1 cellular context compared by ENCODE assay signal in the genomic region with DNA sequence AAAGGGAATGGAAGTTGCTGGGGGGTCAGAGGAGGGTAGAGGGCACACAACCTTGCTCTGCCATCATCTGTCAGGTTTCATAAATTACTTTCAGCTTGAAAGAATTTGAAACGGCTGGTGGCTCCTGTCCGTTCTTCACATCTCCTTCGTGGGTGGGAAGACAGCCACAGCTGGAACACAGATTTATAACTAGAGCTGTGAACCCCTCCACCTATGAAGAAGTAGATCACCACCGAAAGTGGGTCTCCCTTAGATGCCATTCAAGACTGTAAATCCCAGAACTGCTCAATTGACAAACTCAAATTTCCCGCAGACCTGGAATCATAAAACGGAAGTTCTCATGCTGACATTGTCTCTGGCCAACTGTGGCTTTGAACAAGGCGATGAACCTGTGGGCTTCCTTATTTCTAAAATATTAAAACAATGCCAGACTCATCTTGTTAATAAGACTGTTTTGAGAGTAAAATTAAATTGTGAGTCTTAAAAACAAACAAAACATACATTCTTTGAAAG.
TF ChIP-seq lines count a peak whose summit lies in the region.

No MANE protein-coding gene starts in this region.

TF ChIP-seq in HepG2, 621 proteins besides CTCF, POLR2A, EP300 and RAD21 (continued from another document):
- no peak for TF ChIP-seq NFAT5 (CRISPR knock-in tag; IDR thresholded peaks at IDR 0.05)
- TF ChIP-seq HMG20A (CRISPR knock-in tag; IDR thresholded peaks at IDR 0.05; ENCODE audit: borderline replicate concordance) = no peak
- TF ChIP-seq ZKSCAN1 (IDR thresholded peaks at IDR 0.05; ENCODE audit: low read length) = no peak
- TF ChIP-seq ZBTB38 (CRISPR knock-in tag; IDR thresholded peaks at IDR 0.05) = no peak
- no peak for TF ChIP-seq ZNF543 (CRISPR knock-in tag; IDR thresholded peaks at IDR 0.05)
- TF ChIP-seq NR2F6 (IDR thresholded peaks at IDR 0.05) = 0 out of 2 replicates have a peak, but pooled peaks have one; percentile 9
- TF ChIP-seq NR2F6 (CRISPR knock-in tag; IDR thresholded peaks at IDR 0.05) = no peak
- TF ChIP-seq HNF1B (CRISPR knock-in tag; IDR thresholded peaks at IDR 0.05) = 0 out of 2 replicates have a peak, but pooled peaks have one; percentile 4
- no peak for TF ChIP-seq ZBTB25 (CRISPR knock-in tag; IDR thresholded peaks at IDR 0.05)
- TF ChIP-seq, protein P1, sequence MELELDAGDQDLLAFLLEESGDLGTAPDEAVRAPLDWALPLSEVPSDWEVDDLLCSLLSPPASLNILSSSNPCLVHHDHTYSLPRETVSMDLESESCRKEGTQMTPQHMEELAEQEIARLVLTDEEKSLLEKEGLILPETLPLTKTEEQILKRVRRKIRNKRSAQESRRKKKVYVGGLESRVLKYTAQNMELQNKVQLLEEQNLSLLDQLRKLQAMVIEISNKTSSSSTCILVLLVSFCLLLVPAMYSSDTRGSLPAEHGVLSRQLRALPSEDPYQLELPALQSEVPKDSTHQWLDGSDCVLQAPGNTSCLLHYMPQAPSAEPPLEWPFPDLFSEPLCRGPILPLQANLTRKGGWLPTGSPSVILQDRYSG (CRISPR knock-in tag; IDR thresholded peaks at IDR 0.05) = no peak
- TF ChIP-seq NBN (conservative IDR thresholded peaks at IDR 0.05) = no peak
- 0 out of 2 replicates have a peak, but pooled peaks have one; percentile 32 for TF ChIP-seq SAP130 (CRISPR knock-in tag; IDR thresholded peaks at IDR 0.05; ENCODE audit: low read depth)
- no peak for TF ChIP-seq AGO2 (optimal IDR thresholded peaks at IDR 0.05; ENCODE audit: low read depth, low read length)
- TF ChIP-seq ZNF546 (CRISPR knock-in tag; conservative IDR thresholded peaks at IDR 0.05) = no peak
- TF ChIP-seq, protein P2, sequence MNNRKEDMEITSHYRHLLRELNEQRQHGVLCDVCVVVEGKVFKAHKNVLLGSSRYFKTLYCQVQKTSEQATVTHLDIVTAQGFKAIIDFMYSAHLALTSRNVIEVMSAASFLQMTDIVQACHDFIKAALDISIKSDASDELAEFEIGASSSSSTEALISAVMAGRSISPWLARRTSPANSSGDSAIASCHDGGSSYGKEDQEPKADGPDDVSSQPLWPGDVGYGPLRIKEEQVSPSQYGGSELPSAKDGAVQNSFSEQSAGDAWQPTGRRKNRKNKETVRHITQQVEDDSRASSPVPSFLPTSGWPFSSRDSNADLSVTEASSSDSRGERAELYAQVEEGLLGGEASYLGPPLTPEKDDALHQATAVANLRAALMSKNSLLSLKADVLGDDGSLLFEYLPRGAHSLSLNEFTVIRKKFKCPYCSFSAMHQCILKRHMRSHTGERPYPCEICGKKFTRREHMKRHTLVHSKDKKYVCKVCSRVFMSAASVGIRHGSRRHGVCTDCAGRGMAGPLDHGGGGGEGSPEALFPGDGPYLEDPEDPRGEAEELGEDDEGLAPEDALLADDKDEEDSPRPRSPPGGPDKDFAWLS (CRISPR knock-in tag; IDR thresholded peaks at IDR 0.05; ENCODE audit: borderline replicate concordance) = no peak
- TF ChIP-seq ZC3H13 (CRISPR knock-in tag; IDR thresholded peaks at IDR 0.05) = no peak
- TF ChIP-seq KDM6A (CRISPR knock-in tag; IDR thresholded peaks at IDR 0.05; ENCODE audit: low read depth) = no peak
- TF ChIP-seq, protein P3, sequence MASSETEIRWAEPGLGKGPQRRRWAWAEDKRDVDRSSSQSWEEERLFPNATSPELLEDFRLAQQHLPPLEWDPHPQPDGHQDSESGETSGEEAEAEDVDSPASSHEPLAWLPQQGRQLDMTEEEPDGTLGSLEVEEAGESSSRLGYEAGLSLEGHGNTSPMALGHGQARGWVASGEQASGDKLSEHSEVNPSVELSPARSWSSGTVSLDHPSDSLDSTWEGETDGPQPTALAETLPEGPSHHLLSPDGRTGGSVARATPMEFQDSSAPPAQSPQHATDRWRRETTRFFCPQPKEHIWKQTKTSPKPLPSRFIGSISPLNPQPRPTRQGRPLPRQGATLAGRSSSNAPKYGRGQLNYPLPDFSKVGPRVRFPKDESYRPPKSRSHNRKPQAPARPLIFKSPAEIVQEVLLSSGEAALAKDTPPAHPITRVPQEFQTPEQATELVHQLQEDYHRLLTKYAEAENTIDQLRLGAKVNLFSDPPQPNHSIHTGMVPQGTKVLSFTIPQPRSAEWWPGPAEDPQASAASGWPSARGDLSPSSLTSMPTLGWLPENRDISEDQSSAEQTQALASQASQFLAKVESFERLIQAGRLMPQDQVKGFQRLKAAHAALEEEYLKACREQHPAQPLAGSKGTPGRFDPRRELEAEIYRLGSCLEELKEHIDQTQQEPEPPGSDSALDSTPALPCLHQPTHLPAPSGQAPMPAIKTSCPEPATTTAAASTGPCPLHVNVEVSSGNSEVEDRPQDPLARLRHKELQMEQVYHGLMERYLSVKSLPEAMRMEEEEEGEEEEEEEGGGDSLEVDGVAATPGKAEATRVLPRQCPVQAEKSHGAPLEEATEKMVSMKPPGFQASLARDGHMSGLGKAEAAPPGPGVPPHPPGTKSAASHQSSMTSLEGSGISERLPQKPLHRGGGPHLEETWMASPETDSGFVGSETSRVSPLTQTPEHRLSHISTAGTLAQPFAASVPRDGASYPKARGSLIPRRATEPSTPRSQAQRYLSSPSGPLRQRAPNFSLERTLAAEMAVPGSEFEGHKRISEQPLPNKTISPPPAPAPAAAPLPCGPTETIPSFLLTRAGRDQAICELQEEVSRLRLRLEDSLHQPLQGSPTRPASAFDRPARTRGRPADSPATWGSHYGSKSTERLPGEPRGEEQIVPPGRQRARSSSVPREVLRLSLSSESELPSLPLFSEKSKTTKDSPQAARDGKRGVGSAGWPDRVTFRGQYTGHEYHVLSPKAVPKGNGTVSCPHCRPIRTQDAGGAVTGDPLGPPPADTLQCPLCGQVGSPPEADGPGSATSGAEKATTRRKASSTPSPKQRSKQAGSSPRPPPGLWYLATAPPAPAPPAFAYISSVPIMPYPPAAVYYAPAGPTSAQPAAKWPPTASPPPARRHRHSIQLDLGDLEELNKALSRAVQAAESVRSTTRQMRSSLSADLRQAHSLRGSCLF (CRISPR knock-in tag; IDR thresholded peaks at IDR 0.05; ENCODE audit: borderline replicate concordance) = no peak
- no peak for TF ChIP-seq ZNF138 (CRISPR knock-in tag; IDR thresholded peaks at IDR 0.05; ENCODE audit: low read depth)
- no peak for TF ChIP-seq MIER2 (CRISPR knock-in tag; IDR thresholded peaks at IDR 0.05)
- no peak for TF ChIP-seq RFXANK (CRISPR knock-in tag; IDR thresholded peaks at IDR 0.05)
- no peak for TF ChIP-seq ZNF660 (CRISPR knock-in tag; IDR thresholded peaks at IDR 0.05; ENCODE audit: borderline replicate concordance, low read depth)
- no peak for TF ChIP-seq ZSCAN12 (CRISPR knock-in tag; IDR thresholded peaks at IDR 0.05)
- TF ChIP-seq IRX3 (CRISPR knock-in tag; IDR thresholded peaks at IDR 0.05; ENCODE audit: borderline replicate concordance, low read depth) = no peak
- TF ChIP-seq ZNF280D (CRISPR knock-in tag; IDR thresholded peaks at IDR 0.05) = no peak
- TF ChIP-seq ZNF749 (CRISPR knock-in tag; IDR thresholded peaks at IDR 0.05; ENCODE audit: borderline replicate concordance) = no peak
- TF ChIP-seq ZNF644 (CRISPR knock-in tag; IDR thresholded peaks at IDR 0.05; ENCODE audit: low read depth) = no peak
- TF ChIP-seq FIP1L1 (IDR thresholded peaks at IDR 0.05; ENCODE audit: borderline replicate concordance, insufficient read depth, low read depth, low read length) = no peak
- TF ChIP-seq, protein P4, sequence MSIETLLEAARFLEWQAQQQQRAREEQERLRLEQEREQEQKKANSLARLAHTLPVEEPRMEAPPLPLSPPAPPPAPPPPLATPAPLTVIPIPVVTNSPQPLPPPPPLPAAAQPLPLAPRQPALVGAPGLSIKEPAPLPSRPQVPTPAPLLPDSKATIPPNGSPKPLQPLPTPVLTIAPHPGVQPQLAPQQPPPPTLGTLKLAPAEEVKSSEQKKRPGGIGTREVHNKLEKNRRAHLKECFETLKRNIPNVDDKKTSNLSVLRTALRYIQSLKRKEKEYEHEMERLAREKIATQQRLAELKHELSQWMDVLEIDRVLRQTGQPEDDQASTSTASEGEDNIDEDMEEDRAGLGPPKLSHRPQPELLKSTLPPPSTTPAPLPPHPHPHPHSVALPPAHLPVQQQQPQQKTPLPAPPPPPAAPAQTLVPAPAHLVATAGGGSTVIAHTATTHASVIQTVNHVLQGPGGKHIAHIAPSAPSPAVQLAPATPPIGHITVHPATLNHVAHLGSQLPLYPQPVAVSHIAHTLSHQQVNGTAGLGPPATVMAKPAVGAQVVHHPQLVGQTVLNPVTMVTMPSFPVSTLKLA (IDR thresholded peaks at IDR 0.05) = no peak
- TF ChIP-seq ZNF713 (CRISPR knock-in tag; IDR thresholded peaks at IDR 0.05) = no peak
